22 cellular contexts compared by ENCODE assay signal in genomic region chr3:134432236-134432635, GRCh38. TPM values are rescaled to one million over a fixed set of nuclear protein-coding genes. Genes with fewer than 3 reads are reported as not detected.
"Had no signal": no experiment of that assay in that cellular context is flagged by ENCODE, and none has a peak within 500 bp of the region (broad histone marks: within the 10 kb centered on the region; RNA-seq: fewer than 3 reads in every experiment).

No MANE protein-coding gene starts in this region.

- H3K4me1 Mint-ChIP-seq: activated naive CD4-positive, alpha-beta T cell treated with anti-CD3 and anti-CD28 coated beads, Interleukin-2, amount 50 U/mL, for 24 hours; central memory CD8-positive, alpha-beta T cell; natural killer cell; stimulated activated naive CD8-positive, alpha-beta T cell treated with anti-CD3 and anti-CD28 coated beads, Interleukin-15, amount 100 ng/mL, for 72 hours had no signal

- H3K4me3 Mint-ChIP-seq: activated naive CD4-positive, alpha-beta T cell treated with anti-CD3 and anti-CD28 coated beads, Interleukin-2, amount 50 U/mL, for 24 hours; activated T-cell treated with anti-CD3 and anti-CD28 coated beads, Interleukin-2, amount 50 U/mL, for 72 hours; central memory CD8-positive, alpha-beta T cell; natural killer cell; stimulated activated naive CD8-positive, alpha-beta T cell treated with anti-CD3 and anti-CD28 coated beads, Interleukin-15, amount 100 ng/mL, for 72 hours; type B pancreatic cell had no signal

- H3K36me3 ChIP-seq: ascending aorta, colonic mucosa, lower lobe of right lung, ovary, suprapubic skin had no signal

- DNase-seq: activated CD4-positive, alpha-beta T cell treated with anti-CD3 and anti-CD28 coated beads, Interleukin-2, amount 50 U/mL, for 4 hours; activated CD4-positive, CD25-positive, alpha-beta regulatory T cell treated with anti-CD3 and anti-CD28 coated beads, Interleukin-2, amount 50 U/mL, for 72 hours; activated gamma-delta T cell; activated T-cell treated with anti-CD3 and anti-CD28 coated beads, Interleukin-2, amount 50 U/mL, for 72 hours; colonic mucosa; foreskin keratinocyte; hippocampal formation; left cardiac atrium; lower lobe of right lung; natural killer cell; ovary; psoas muscle; right cardiac atrium; stimulated activated CD4-positive, alpha-beta T cell treated with anti-CD3 and anti-CD28 coated beads, Interleukin-4, amount 100 ng/mL, for 1 hour; stimulated activated naive CD8-positive, alpha-beta T cell treated with anti-CD3 and anti-CD28 coated beads, Interleukin-15, amount 100 ng/mL, for 72 hours had no signal

- H3K4me1 ChIP-seq: ascending aorta, colonic mucosa, lower lobe of right lung, psoas muscle, suprapubic skin had no signal

- ATAC-seq: activated T-cell treated with anti-CD3 and anti-CD28 coated beads, Interleukin-2, amount 50 U/mL, for 72 hours; foreskin keratinocyte; left cardiac atrium; natural killer cell; right cardiac atrium; stimulated activated naive CD8-positive, alpha-beta T cell treated with anti-CD3 and anti-CD28 coated beads, Interleukin-15, amount 100 ng/mL, for 72 hours had no signal

- H3K27ac ChIP-seq: ascending aorta, colonic mucosa, foreskin keratinocyte, lower lobe of right lung, ovary, psoas muscle, skin epidermis, suprapubic skin had no signal

- H3K9me3 Mint-ChIP-seq: activated naive CD4-positive, alpha-beta T cell treated with anti-CD3 and anti-CD28 coated beads, Interleukin-2, amount 50 U/mL, for 24 hours; activated T-cell treated with anti-CD3 and anti-CD28 coated beads, Interleukin-2, amount 50 U/mL, for 72 hours; central memory CD8-positive, alpha-beta T cell; natural killer cell; stimulated activated naive CD8-positive, alpha-beta T cell treated with anti-CD3 and anti-CD28 coated beads, Interleukin-15, amount 100 ng/mL, for 72 hours; type B pancreatic cell had no signal

- H3K27ac Mint-ChIP-seq: activated naive CD4-positive, alpha-beta T cell treated with anti-CD3 and anti-CD28 coated beads, Interleukin-2, amount 50 U/mL, for 24 hours; activated T-cell treated with anti-CD3 and anti-CD28 coated beads, Interleukin-2, amount 50 U/mL, for 72 hours; natural killer cell; stimulated activated naive CD8-positive, alpha-beta T cell treated with anti-CD3 and anti-CD28 coated beads, Interleukin-15, amount 100 ng/mL, for 72 hours; type B pancreatic cell had no signal

- H3K4me3 ChIP-seq: ascending aorta, colonic mucosa, lower lobe of right lung, ovary, psoas muscle, skin epidermis, suprapubic skin had no signal

- H3K27me3 ChIP-seq: ascending aorta, colonic mucosa, foreskin keratinocyte, ovary, suprapubic skin had no signal

- H3K36me3 Mint-ChIP-seq: activated naive CD4-positive, alpha-beta T cell treated with anti-CD3 and anti-CD28 coated beads, Interleukin-2, amount 50 U/mL, for 24 hours; natural killer cell; type B pancreatic cell had no signal

RNA-seq across cellular contexts. Expression of gene AMOTL2, which starts 58.0 kb away (rescaled TPM):
- total RNA-seq: activated CD8-positive, alpha-beta memory T cell treated with anti-CD3 and anti-CD28 coated beads for 36 hours; natural killer cell had no signal
